8 cellular contexts compared by ENCODE assay signal in genomic region chr7:80659120-80660055, GRCh38. TPM values are rescaled to one million over a fixed set of nuclear protein-coding genes. Genes with fewer than 3 reads are reported as not detected.
A peak's percentile ranks its signal among the peaks of the same experiment; 100 is the strongest.
DNase-seq lines count a peak whose midpoint lies in the region; ATAC-seq, FAIRE-seq and TF ChIP-seq lines count a peak whose summit lies in the region.

No MANE protein-coding gene starts in this region.

- TF ChIP-seq EP300 in A549 (IDR thresholded peaks at IDR 0.05) = no peak

- peaks cover 5% of the 10 kb centered on the region; the same call in 2 of the 3 replicates for H3K4me1 ChIP-seq in A549

- no peaks in the 10 kb centered on the region for H3K9me3 ChIP-seq in A549

- POLR2A ChIA-PET in A549 (lab: Yijun Ruan, JAX) = no interaction called here

- no peak for TF ChIP-seq POLR2A in A549 (IDR thresholded peaks at IDR 0.05; ENCODE audit: low read length)

- peak; percentile 76 for TF ChIP-seq CTCF in A549 (IDR thresholded peaks at IDR 0.05)

- no peak overlapping the region for H3K4me3 ChIP-seq in A549
- H3K4me3 ChIP-seq in Jurkat, Clone E6-1 (ENCODE audit: low read length) = no peak overlapping the region

- peak; percentile 98 for FAIRE-seq in A549 (lab: Jason Lieb, UNC)

- CTCF ChIA-PET in A549 (lab: Yijun Ruan, JAX) = interaction anchor here (0.5 to 1.7 kb wide), 12 partner anchors 11 to 540 kb away, joined by 3 to 22 read pairs (median 3); no protein-coding TSS in a partner anchor

- ATAC-seq in A549 (peak; percentile 47 to 60; a peak in 2 of 6 replicates), GM18499 (IDR thresholded peaks at IDR 0.05; ENCODE audit: insufficient read depth, unreplicated experiment) (peak; percentile 70)
- ATAC-seq in stimulated activated naive CD8-positive, alpha-beta T cell treated with anti-CD3 and anti-CD28 coated beads, Interleukin-15, Interleukin-2, amounts not matched to agents 100 U/mL and 50 U/mL, for 24 hours = no peak

- no peak overlapping the region for H3K4me2 ChIP-seq in A549

- WGBS in A549 (ENCODE audit: missing lambda C conversion rate) = 3% methylated on average over 3 of the region's 3 CpGs

- peak; percentile 26 to 30 for DNase-seq in A549 (ENCODE audit: low read depth in 1 of 2, low spot score in 1 of 2)
- peak; percentile 7 for DNase-seq in Jurkat, Clone E6-1 (ENCODE audit: low read depth, low spot score)
- DNase-seq in SKM-1 (lab: John Stamatoyannopoulos, UW; ENCODE audit: unreplicated experiment) = peak; percentile 39
- peak; percentile 2 for DNase-seq in germinal center (ENCODE audit: low spot score)
- DNase-seq in stromal cell of bone marrow (ENCODE audit: low read depth) = peak; percentile 29
- no peak for DNase-seq in stimulated activated CD4-positive, alpha-beta T cell treated with anti-CD3 and anti-CD28 coated beads, Interleukin-4, amount 100 ng/mL, for 4 hours
- no peak for DNase-seq in stimulated activated naive CD8-positive, alpha-beta T cell treated with anti-CD3 and anti-CD28 coated beads, Interleukin-15, Interleukin-2, amounts not matched to agents 100 U/mL and 50 U/mL, for 24 hours

- peak overlapping the region; percentile 19 to 42; a peak in 2 of 6 replicates for H3K27ac ChIP-seq in A549

- TF ChIP-seq RAD21 in A549 (conservative IDR thresholded peaks at IDR 0.05 in 1 of 2, IDR thresholded peaks at IDR 0.05 in 1 of 2) = peak; percentile 78 to 87

TF ChIP-seq in A549, 52 proteins besides CTCF, POLR2A, EP300 and RAD21:
- peak; percentile 90 for TF ChIP-seq SMC3 (IDR thresholded peaks at IDR 0.05)
- TF ChIP-seq SREBF2 (IDR thresholded peaks at IDR 0.05) = no peak

RNA-seq across cellular contexts. Expression of gene CD36, which starts 20.9 kb away (rescaled TPM):
- 0.37 and 0.60 TPM in 2 replicates for polyA plus RNA-seq in A549 (2011; rRNA removed)
- 0.03 and 0.06 TPM in 2 replicates for polyA plus RNA-seq in A549 (2012; cell fraction: cytosol; rRNA removed)
- polyA plus RNA-seq in A549 (2012; cell fraction: nucleus; rRNA removed) = 0.02 TPM in 1 of 2 replicates, not detected in the other
- polyA plus RNA-seq in A549 (2017; fragmentation: RNase III; extraction: RNeasy Plus Mini Kit Qiagen cat#74134 plus additional on column Dnase treatment) = 0.11 to 0.13 TPM (median 0.12 TPM) in 3 replicates
- 0.04 TPM in 1 of 2 replicates, not detected in the other for polyA minus RNA-seq in A549 (2011; rRNA and poly(A)+ RNA removed)
- not detected for polyA plus RNA-seq in Jurkat, Clone E6-1 (2012; ENCODE audit: insufficient read depth, insufficient read length)

Comparison
In these comparisons a context has a peak if more than half of its experiments do, and no peak if none do; other contexts are left out.
1. DNase-seq: peak in A549 (2 of 2), Jurkat, Clone E6-1 (single experiment), SKM-1 (single experiment), germinal center (single experiment) and stromal cell of bone marrow (single experiment); none in stimulated activated CD4-positive, alpha-beta T cell treated with anti-CD3 and anti-CD28 coated beads, Interleukin-4, amount 100 ng/mL, for 4 hours (0 of 2) and stimulated activated naive CD8-positive, alpha-beta T cell treated with anti-CD3 and anti-CD28 coated beads, Interleukin-15, Interleukin-2, amounts not matched to agents 100 U/mL and 50 U/mL, for 24 hours (single experiment).